8 cellular contexts compared by ENCODE assay signal in genomic region chrX:129637217-129638109, GRCh38. TPM values are rescaled to one million over a fixed set of nuclear protein-coding genes. Genes with fewer than 3 reads are reported as not detected.
DNase-seq lines count a peak whose midpoint lies in the region; ATAC-seq, FAIRE-seq and TF ChIP-seq lines count a peak whose summit lies in the region.

No MANE protein-coding gene starts in this region.

- ATAC-seq in GM21381 (IDR thresholded peaks at IDR 0.05; ENCODE audit: unreplicated experiment) (peak; percentile 57), K562 (peak; percentile 80), GM18858 (IDR thresholded peaks at IDR 0.05; ENCODE audit: unreplicated experiment) (no peak)

- peak; percentile 51 to 57 for DNase-seq in Caco-2
- DNase-seq in NCI-H1048 (lab: John Stamatoyannopoulos, UW) = peak; percentile 4
- peak; percentile 67 for DNase-seq in UCSD-AML1 (lab: John Stamatoyannopoulos, UW; ENCODE audit: unreplicated experiment)
- DNase-seq in K562 (ENCODE audit: extremely low read depth in 1 of 4, low spot score in 3 of 4) = peak; percentile 60 to 81 (median 67)
- peak; percentile 83 for DNase-seq in inferior parietal cortex (ENCODE audit: extremely low spot score)
- peak; percentile 38 to 76 (median 59) for DNase-seq in stimulated activated CD4-positive, alpha-beta T cell treated with anti-CD3 and anti-CD28 coated beads, Interleukin-12 subunit alpha, Interleukin-12 subunit beta, amount 100 ng/mL, for 48 hours (ENCODE audit: low read depth in 2 of 3, low spot score in 1 of 3)

- no peak overlapping the region for H3K9ac ChIP-seq in K562 (ENCODE audit: insufficient read depth in 1 of 2, low read depth in 2 of 2, low read length in 2 of 2)

- no peak overlapping the region for H3K4me3 Mint-ChIP-seq in Caco-2 (ENCODE audit: unreplicated experiment)

- H3K27me3 Mint-ChIP-seq in Caco-2 (ENCODE audit: insufficient read depth, unreplicated experiment) = no peaks in the 10 kb centered on the region

- H3K4me1 ChIP-seq in Caco-2 = no peaks in the 10 kb centered on the region
- H3K4me1 ChIP-seq in K562 (replicated peaks in 1 of 2; ENCODE audit: control insufficient read depth in 2 of 2, insufficient read depth in 2 of 2, low read length in 2 of 2) = peaks cover 14 to 19% of the 10 kb centered on the region in 2 experiments

- no peaks in the 10 kb centered on the region for H3K9me3 Mint-ChIP-seq in Caco-2 (ENCODE audit: unreplicated experiment)

- H3K4me1 Mint-ChIP-seq in Caco-2 (ENCODE audit: low read depth, unreplicated experiment) = no peaks in the 10 kb centered on the region

- POLR2A ChIA-PET in Caco-2 (lab: Charles Lee) (no interaction called here), K562 (lab: Yijun Ruan, JAX) (no interaction called here)

- H3K9me1 ChIP-seq in K562 (ENCODE audit: control insufficient read depth, insufficient read depth, low read length) = peaks cover 5% of the 10 kb centered on the region

- TF ChIP-seq EP300 in K562 (IDR thresholded peaks at IDR 0.05; ENCODE audit: low read length) = no peak

- no TSS peak for BruUV-seq in Caco-2 (replicated peaks; lab: Mats Ljungman, UMichigan)
- no TSS peak for BruUV-seq in K562 (replicated peaks; lab: Mats Ljungman, UMichigan)

- TF ChIP-seq RAD21 in K562 (CRISPR knock-in tag; conservative IDR thresholded peaks at IDR 0.05 in 1 of 2, IDR thresholded peaks at IDR 0.05 in 1 of 2) = peak; percentile 45 to 74; a peak in 3 of 4 replicates

- H3K36me3 ChIP-seq in Caco-2 (ENCODE audit: control insufficient read depth, insufficient read depth, low read length) (no peaks in the 10 kb centered on the region), K562 (ENCODE audit: control insufficient read depth, insufficient read depth, low read length) (no peaks in the 10 kb centered on the region)

- no peaks in the 10 kb centered on the region for H4K20me1 ChIP-seq in K562 (replicated peaks; ENCODE audit: control insufficient read depth, insufficient read depth, low read length)

- CTCF ChIA-PET in Caco-2 (lab: Charles Lee) = interaction anchor here (0.6 to 2.8 kb wide), 4 partner anchors 18 to 422 kb away, joined by 5 to 15 read pairs (median 6); partner anchors contain the start of gene APLN
- CTCF ChIA-PET in K562 (lab: Yijun Ruan, JAX; ENCODE audit: low intra/inter-chr PET ratio) = interaction anchor here (0.6 to 1.9 kb wide), 4 partner anchors 32 to 585 kb away, joined by 3 to 10 read pairs (median 6); no protein-coding TSS in a partner anchor

- H2AFZ ChIP-seq in K562 (ENCODE audit: low read depth, low read length) = peak overlapping the region; percentile 81

- no peaks in the 10 kb centered on the region for H3K79me2 ChIP-seq in K562 (ENCODE audit: control insufficient read depth, insufficient read depth, low read length)

- no peak overlapping the region for H3K27ac ChIP-seq in K562 (ENCODE audit: extremely low read depth, low read depth, low read length)

- WGBS in K562 (ENCODE audit: insufficient coverage, low coverage, missing lambda C conversion rate) = 8% methylated on average over 11 of the region's 13 CpGs

- H3K27me3 ChIP-seq in Caco-2 (replicated peaks; ENCODE audit: control insufficient read depth, insufficient read depth, low read length) (no peaks in the 10 kb centered on the region), K562 (ENCODE audit: control insufficient read depth in 2 of 2, insufficient read depth in 2 of 2, low read length in 2 of 2) (peaks cover 0 to 4% of the 10 kb centered on the region in 2 experiments; a peak in 2 of 5 replicates)

- H3K27ac Mint-ChIP-seq in Caco-2 (ENCODE audit: unreplicated experiment) = no peak overlapping the region

- H3K4me2 ChIP-seq in K562 (ENCODE audit: insufficient read depth, low read length) = no peak overlapping the region

- intact Hi-C loops in Caco-2 (cut with micrococcal nuclease; ENCODE audit: unreplicated experiment) = loop anchor here (1.0 to 10.0 kb wide), 3 partner anchors 30 to 187 kb away; no protein-coding TSS in a partner anchor
- intact Hi-C loops in K562 (cut with micrococcal nuclease) = loop anchor here (1.0 to 2.0 kb wide), 3 partner anchors 33 to 186 kb away; no protein-coding TSS in a partner anchor

- peak; percentile 74 to 85 for TF ChIP-seq CTCF in Caco-2 (IDR thresholded peaks at IDR 0.05; ENCODE audit: insufficient read depth in 1 of 2, low read depth in 1 of 2, low read length in 1 of 2, severe bottlenecking in 1 of 2, unreplicated experiment in 1 of 2)
- peak; percentile 77 to 91 (median 86) for TF ChIP-seq CTCF in K562 (IDR thresholded peaks at IDR 0.05 in 2 of 3, conservative IDR thresholded peaks at IDR 0.05 in 1 of 3; ENCODE audit: insufficient read depth in 2 of 3, low read depth in 1 of 3, low read length in 3 of 3)

- H3K4me3 ChIP-seq in Caco-2 (ENCODE audit: low read depth, low read length) (no peak overlapping the region), K562 (no peak overlapping the region)

- H3K36me3 Mint-ChIP-seq in Caco-2 (ENCODE audit: insufficient read depth, unreplicated experiment) = no peaks in the 10 kb centered on the region

- no peak for TF ChIP-seq POLR2A in K562 (conservative IDR thresholded peaks at IDR 0.05)

- in situ Hi-C loops in K562 (cut with MboI) = no loop called here

- no peaks in the 10 kb centered on the region for H3K9me3 ChIP-seq in Caco-2
- H3K9me3 ChIP-seq in K562 (replicated peaks; ENCODE audit: control insufficient read depth, insufficient read depth, low read depth, low read length) = no peaks in the 10 kb centered on the region

- peak; percentile 85 for FAIRE-seq in K562 (lab: Jason Lieb, UNC)

TF ChIP-seq in K562, 482 proteins besides CTCF, POLR2A, EP300 and RAD21:
- TF ChIP-seq SRF (CRISPR knock-in tag; IDR thresholded peaks at IDR 0.05) (no peak), ZNF717 (CRISPR knock-in tag; IDR thresholded peaks at IDR 0.05) (no peak), L3MBTL2 (IDR thresholded peaks at IDR 0.05) (peak; percentile 13; the same call in 1 of the 2 replicates), ZC3H11A (IDR thresholded peaks at IDR 0.05; ENCODE audit: low read depth, low read length) (0 out of 2 replicates have a peak, but pooled peaks have one; percentile 37), RB1 (IDR thresholded peaks at IDR 0.05; ENCODE audit: low read depth) (peak; percentile 22; the same call in 1 of the 2 replicates), YY1 (IDR thresholded peaks at IDR 0.05; ENCODE audit: borderline replicate concordance in 1 of 3, control insufficient read depth in 1 of 3, extremely low read depth in 1 of 3, insufficient read depth in 3 of 3, insufficient read length in 1 of 3, insufficient replicate concordance in 2 of 3, low read depth in 1 of 3, low read length in 2 of 3) (peak in 1 of 3 experiments; percentile 32), SMC3 (conservative IDR thresholded peaks at IDR 0.05; ENCODE audit: insufficient read depth, low read depth, low read length) (0 out of 2 replicates have a peak, but pooled peaks have one; percentile 29)

RNA-seq across cellular contexts. Expression of gene APLN, which starts 17.3 kb away (rescaled TPM):
- total RNA-seq in Caco-2 (2022) (0.09 and 0.20 TPM in 2 replicates), K562 (2014; rRNA removed) (not detected in 2 replicates), K562 (2014; rRNA removed; fragmentation: Illumina TruSeq; extraction: Trizol) (not detected in 2 replicates), K562 (2015; rRNA removed; fragmentation: Illumina TruSeq; extraction: Trizol) (0.08 TPM in 1 of 2 replicates, not detected in the other), K562 (2021) (0.04 TPM in 1 of 2 replicates, not detected in the other)
- not detected in 2 replicates for total RNA-seq in K562 (2011; cell fraction: chromatin; rRNA removed; ENCODE audit: low replicate concordance)
- total RNA-seq in K562 (2011; cell fraction: nucleolus; rRNA removed) = not detected in 2 replicates
- not detected in 2 replicates for total RNA-seq in K562 (2011; cell fraction: nucleoplasm; rRNA removed)
- polyA plus RNA-seq in K562 (2011; rRNA removed) (not detected in 2 replicates), K562 (2014; fragmentation: Illumina TruSeq; extraction: Trizol) (0.06 TPM in 1 of 2 replicates, not detected in the other), K562 (2014; fragmentation: Nextera tagmentation; extraction: Ambion mirVana) (not detected), K562 (2014; rRNA removed) (0.04 TPM in 1 of 2 replicates, not detected in the other)
- polyA plus RNA-seq in K562 (2011; cell fraction: cytosol; rRNA removed) = 0.03 and 0.04 TPM in 2 replicates
- polyA plus RNA-seq in K562 (2011; cell fraction: nucleus; rRNA removed) = not detected in 2 replicates
- polyA plus RNA-seq in K562 (2012) = not detected in 2 replicates
- not detected in 2 replicates for polyA minus RNA-seq in K562 (2011; rRNA and poly(A)+ RNA removed)
- polyA minus RNA-seq in K562 (2011; cell fraction: cytosol; rRNA and poly(A)+ RNA removed) = not detected in 2 replicates
- polyA minus RNA-seq in K562 (2011; cell fraction: nucleus; rRNA and poly(A)+ RNA removed) = not detected in 2 replicates

Comparison
In these comparisons a context has a peak if more than half of its experiments do, and no peak if none do; other contexts are left out.
1. DNase-seq: peak in every context shown above with its lines; median percentile 83 in inferior parietal cortex; 67 in UCSD-AML1; 67 in K562; 59 in stimulated activated CD4-positive, alpha-beta T cell treated with anti-CD3 and anti-CD28 coated beads, Interleukin-12 subunit alpha, Interleukin-12 subunit beta, amount 100 ng/mL, for 48 hours; 54 in Caco-2; 4 in NCI-H1048.